In genomic region chr1:56569661-56570060, GRCh38 we compare ENCODE assay signal across 16 cellular contexts. TPM values are rescaled to one million over a fixed set of nuclear protein-coding genes. Genes with fewer than 3 reads are reported as not detected.
DNase-seq lines count a peak whose midpoint lies in the region; ATAC-seq and TF ChIP-seq lines count a peak whose summit lies in the region.
"Had no signal": no experiment of that assay in that cellular context is flagged by ENCODE, and none has a peak within 500 bp of the region (broad histone marks: within the 10 kb centered on the region; RNA-seq: fewer than 3 reads in every experiment).

No MANE protein-coding gene starts in this region.

- H3K9me3 ChIP-seq in right cardiac atrium (ENCODE audit: control insufficient read depth, low read length), result no peaks in the 10 kb centered on the region
- H3K9me3 ChIP-seq: Peyer's patch had no signal

- DNase-seq in DMS153 (lab: John Stamatoyannopoulos, UW) (peak; percentile 33), DMS153 treated with DMSO at 0.1 percent for 48 hours (lab: John Stamatoyannopoulos, UW; ENCODE audit: unreplicated experiment) (no peak), NCI-H526 treated with DMSO at 0.1 percent for 48 hours (lab: John Stamatoyannopoulos, UW) (peak; percentile 49), right cardiac atrium (no peak), progenitor cell of endocrine pancreas (ENCODE audit: low spot score, unreplicated experiment) (no peak), AG20443 (ENCODE audit: low spot score) (no peak), cerebellar nuclear complex (lab: John Stamatoyannopoulos, UW) (no peak)
- DNase-seq: 8988T; CD4-positive, alpha-beta memory T cell; MV-4-11; NCI-H2171 treated with DMSO at 0.1 percent for 48 hours; Peyer's patch; stimulated activated CD4-positive, alpha-beta T cell treated with anti-CD3 and anti-CD28 coated beads, Interleukin-1b, Interleukin-23, amount 100 ng/mL, for 48 hours; T-helper 17 cell had no signal

- no peak overlapping the region for H3K4me3 Mint-ChIP-seq in progenitor cell of endocrine pancreas (ENCODE audit: low read depth)
- H3K4me3 Mint-ChIP-seq: CD4-positive, alpha-beta memory T cell; T-helper 17 cell had no signal

- no peak overlapping the region for H3K4me3 ChIP-seq in right cardiac atrium (ENCODE audit: low read length)
- H3K4me3 ChIP-seq: Peyer's patch had no signal

- peaks cover 15% of the 10 kb centered on the region for H3K4me1 ChIP-seq in right cardiac atrium (ENCODE audit: control insufficient read depth, insufficient read depth, low read length)

- no peaks in the 10 kb centered on the region for H3K9me3 Mint-ChIP-seq in progenitor cell of endocrine pancreas (ENCODE audit: low read depth)

- H3K4me1 Mint-ChIP-seq in progenitor cell of endocrine pancreas (ENCODE audit: low read depth), result peaks cover 55% of the 10 kb centered on the region
- H3K4me1 Mint-ChIP-seq: CD4-positive, alpha-beta memory T cell had no signal

- TF ChIP-seq CTCF in progenitor cell of endocrine pancreas (IDR thresholded peaks at IDR 0.05; ENCODE audit: unreplicated experiment), result no peak

- ATAC-seq in right cardiac atrium (peak in 1 of 2 donors; percentile 15), GM18858 (IDR thresholded peaks at IDR 0.05; ENCODE audit: unreplicated experiment) (no peak)
- ATAC-seq: activated CD4-positive, CD25-positive, alpha-beta regulatory T cell treated with anti-CD3 and anti-CD28 coated beads, Interleukin-2, amount 50 U/mL, for 24 hours; T-helper 17 cell had no signal

- intact Hi-C loops in right cardiac atrium (cut with DNase I), result loop anchor here (10.0 kb wide), 4 partner anchors 55 to 135 kb away; no protein-coding TSS in a partner anchor

- no peaks in the 10 kb centered on the region for H3K27me3 ChIP-seq in right cardiac atrium (ENCODE audit: control insufficient read depth, insufficient read depth)
- H3K27me3 ChIP-seq: Peyer's patch had no signal

- H3K36me3 Mint-ChIP-seq in progenitor cell of endocrine pancreas (ENCODE audit: insufficient read depth), result no peaks in the 10 kb centered on the region
- H3K36me3 Mint-ChIP-seq: CD4-positive, alpha-beta memory T cell had no signal

- H3K27me3 Mint-ChIP-seq in progenitor cell of endocrine pancreas, result no peaks in the 10 kb centered on the region

- WGBS in right cardiac atrium, result 70% methylated on average over 1 of the region's 1 CpG

- peak overlapping the region; percentile 13 for H3K27ac ChIP-seq in right cardiac atrium (ENCODE audit: low read length)
- H3K27ac ChIP-seq: Peyer's patch had no signal

- peak overlapping the region; percentile 85 for H3K27ac Mint-ChIP-seq in progenitor cell of endocrine pancreas
- H3K27ac Mint-ChIP-seq: CD4-positive, alpha-beta memory T cell; T-helper 17 cell had no signal

RNA-seq across cellular contexts. Expression of gene PLPP3, which starts 9.7 kb away (rescaled TPM):
- total RNA-seq in right cardiac atrium (100 to 1,000 TPM in 1 of 4 donors, 10 to 100 TPM in 3; 85.4 to 120 (median 94.6) TPM), progenitor cell of endocrine pancreas (16.1 and 17.4 TPM in 2 replicates)
- 47.7 TPM for polyA plus RNA-seq in right cardiac atrium
- polyA plus RNA-seq: CD4-positive, alpha-beta memory T cell had no signal

Comparison
In these comparisons a context has a peak if more than half of its experiments do, and no peak if none do; other contexts are left out.
1. DNase-seq: peak in DMS153 (single experiment) and NCI-H526 treated with DMSO at 0.1 percent for 48 hours (single experiment); none in DMS153 treated with DMSO at 0.1 percent for 48 hours (single experiment), right cardiac atrium (0 of 3), progenitor cell of endocrine pancreas (single experiment), AG20443 (single experiment) and cerebellar nuclear complex (0 of 2).